1 cellular context compared by ENCODE assay signal in genomic region chr12:27898022-27898421, GRCh38.
TF ChIP-seq lines count a peak whose summit lies in the region.

No MANE protein-coding gene starts in this region.

TF ChIP-seq in IMR-90, 13 proteins besides CTCF, POLR2A, EP300 and RAD21:
- no peak for TF ChIP-seq NFE2L2 (IDR thresholded peaks at IDR 0.05; ENCODE audit: low read depth, low read length)
- TF ChIP-seq CEBPB (IDR thresholded peaks at IDR 0.05; ENCODE audit: low read depth, low read length) = no peak
- TF ChIP-seq CHD1 (IDR thresholded peaks at IDR 0.05; ENCODE audit: low read depth, low read length) = no peak
- no peak for TF ChIP-seq MXI1 (IDR thresholded peaks at IDR 0.05; ENCODE audit: borderline replicate concordance, low read depth, low read length)
- no peak for TF ChIP-seq ELK1 (IDR thresholded peaks at IDR 0.05; ENCODE audit: borderline replicate concordance, low read depth, low read length)
- TF ChIP-seq RCOR1 (IDR thresholded peaks at IDR 0.05; ENCODE audit: insufficient replicate concordance, low read length) = no peak
- TF ChIP-seq MAZ (IDR thresholded peaks at IDR 0.05; ENCODE audit: borderline replicate concordance, low read depth, low read length) = no peak
- no peak for TF ChIP-seq FOS (IDR thresholded peaks at IDR 0.05; ENCODE audit: low read depth, low read length)
- TF ChIP-seq USF2 (IDR thresholded peaks at IDR 0.05; ENCODE audit: low read depth, low read length) = no peak
- TF ChIP-seq BHLHE40 (IDR thresholded peaks at IDR 0.05; ENCODE audit: low read depth, low read length) = no peak
- no peak for TF ChIP-seq MAFK (IDR thresholded peaks at IDR 0.05; ENCODE audit: low read depth, low read length)
- no peak for TF ChIP-seq SMC3 (IDR thresholded peaks at IDR 0.05; ENCODE audit: low read depth, low read length)
- TF ChIP-seq RFX5 (IDR thresholded peaks at IDR 0.05; ENCODE audit: low read depth, low read length) = no peak
